ENCODE assay signal across 21 cellular contexts in the genomic region with DNA sequence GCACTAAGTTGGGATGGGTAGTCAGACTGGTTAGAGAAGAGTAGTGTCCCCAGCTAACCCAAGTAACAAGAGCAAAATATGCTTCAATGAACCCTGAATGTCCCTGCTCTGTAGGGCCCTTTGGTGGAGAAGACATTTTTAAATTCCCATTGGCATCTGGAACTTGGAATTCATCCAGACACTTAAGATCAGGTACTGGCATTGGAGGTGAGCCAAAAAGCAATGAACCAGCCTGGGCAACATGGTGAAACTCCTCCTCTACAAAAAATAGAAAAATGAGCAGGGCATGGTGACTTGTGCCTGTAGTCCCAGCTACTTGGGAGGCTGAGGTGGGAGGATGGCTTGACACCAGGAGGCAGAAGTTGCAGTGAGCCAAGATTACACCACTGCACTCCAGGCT.
"Had no signal": no experiment of that assay in that cellular context is flagged by ENCODE, and none has a peak within 500 bp of the region (broad histone marks: within the 10 kb centered on the region; RNA-seq: fewer than 3 reads in every experiment).

No MANE protein-coding gene starts in this region.

- H3K27me3 ChIP-seq: sigmoid colon had no signal

- H3K9me3 ChIP-seq: neutrophil, psoas muscle, sigmoid colon, stomach, thoracic aorta had no signal

- FAIRE-seq: kidney had no signal

- H3K27ac ChIP-seq: dorsolateral prefrontal cortex, hepatocyte, neutrophil, psoas muscle, sigmoid colon, skin epidermis, stomach, thoracic aorta had no signal

- DNase-seq: cortex of kidney; dorsolateral prefrontal cortex; effector CD8-positive, alpha-beta T cell; foreskin melanocyte; head of caudate nucleus; kidney; left colon; left ventricle myocardium superior; naive thymus-derived CD4-positive, alpha-beta T cell; psoas muscle; sigmoid colon; stimulated activated CD4-positive, alpha-beta T cell treated with anti-CD3 and anti-CD28 coated beads, Interleukin-2, amount 100 ng/mL, for 24 hours; stimulated activated CD4-positive, alpha-beta T cell treated with anti-CD3 and anti-CD28 coated beads, Interleukin-4, amount 100 ng/mL, for 4 hours; stimulated activated naive CD4-positive, alpha-beta T cell; stomach; substantia nigra; trophoblast cell had no signal

- H3K4me3 ChIP-seq: dorsolateral prefrontal cortex, hepatocyte, psoas muscle, sigmoid colon, skin epidermis, stomach, thoracic aorta had no signal

- ATAC-seq: left colon; left ventricle myocardium superior; naive thymus-derived CD4-positive, alpha-beta T cell; psoas muscle had no signal

- H3K36me3 ChIP-seq: neutrophil, sigmoid colon, stomach, thoracic aorta had no signal

- H3K4me1 ChIP-seq: psoas muscle, sigmoid colon, stomach had no signal
